In genomic region chr14:95619785-95620417, GRCh38 we compare ENCODE assay signal across 19 cellular contexts.
DNase-seq lines count a peak whose midpoint lies in the region; FAIRE-seq and TF ChIP-seq lines count a peak whose summit lies in the region.
"Had no signal": no experiment of that assay in that cellular context is flagged by ENCODE, and none has a peak within 500 bp of the region (broad histone marks: within the 10 kb centered on the region; RNA-seq: fewer than 3 reads in every experiment).

No MANE protein-coding gene starts in this region.

- H3K9me3 ChIP-seq in H1 (ENCODE audit: insufficient read depth in 2 of 2, low read depth in 1 of 2, low read length in 1 of 2) (no peaks in the 10 kb centered on the region), right atrium auricular region (no peaks in the 10 kb centered on the region)

- no peak overlapping the region for H3K14ac ChIP-seq in H1 (ENCODE audit: insufficient read length)

- no peak overlapping the region for H3K4ac ChIP-seq in H1 (replicated peaks; ENCODE audit: insufficient read length, low read depth, low read length)

- peak overlapping the region; percentile 38; the same call in 1 of the 2 replicates for H4K8ac ChIP-seq in H1 (ENCODE audit: extremely low read depth, insufficient read depth, low read length)

- H3K27ac ChIP-seq in H1 (ENCODE audit: low read depth, low read length) (no peak overlapping the region), right atrium auricular region (no peak overlapping the region)
- H3K27ac ChIP-seq: BLaER1 had no signal

- no peak overlapping the region for H2BK15ac ChIP-seq in H1 (ENCODE audit: low read length)

- H3K79me1 ChIP-seq in H1 (ENCODE audit: low read depth, low read length), result no peaks in the 10 kb centered on the region

- H4K5ac ChIP-seq in H1 (ENCODE audit: insufficient read length, low read depth, low read length), result no peak overlapping the region

- H2BK20ac ChIP-seq in H1 (ENCODE audit: low read length), result 0 out of 2 replicates have a peak overlapping the region, but pooled peaks have one; percentile 26

- TF ChIP-seq CTCF in H1 (IDR thresholded peaks at IDR 0.05; ENCODE audit: control extremely low read depth in 1 of 3, insufficient read depth in 1 of 3, low read depth in 1 of 3, low read length in 3 of 3) (no peak), right atrium auricular region (IDR thresholded peaks at IDR 0.05) (no peak)

- H3K23ac ChIP-seq in H1 (ENCODE audit: insufficient read length), result no peak overlapping the region

- H3K18ac ChIP-seq in H1 (ENCODE audit: extremely low read depth, low read length), result no peak overlapping the region; the same call in 1 of the 2 replicates

- POLR2A ChIA-PET in H1 (lab: Charles Lee; ENCODE audit: partially characterized antibody), result no interaction called here

- peak overlapping the region in 1 of 2 experiments; percentile 25; a peak in 1 of 4 replicates for H3K4me2 ChIP-seq in H1 (ENCODE audit: insufficient read depth in 1 of 2, low read depth in 2 of 2, low read length in 2 of 2)
- H3K4me2 ChIP-seq: BLaER1 had no signal

- TF ChIP-seq EP300 in H1 (IDR thresholded peaks at IDR 0.05; ENCODE audit: borderline replicate concordance in 1 of 2, low read depth in 2 of 2, low read length in 2 of 2), result no peak

- no peaks in the 10 kb centered on the region for H4K20me1 ChIP-seq in H1 (replicated peaks in 1 of 2; ENCODE audit: control insufficient read depth in 1 of 2, insufficient read depth in 2 of 2, low read length in 2 of 2)
- H4K20me1 ChIP-seq: BLaER1 had no signal

- H3K4me1 ChIP-seq in H1 (replicated peaks in 1 of 4; ENCODE audit: control insufficient read depth in 3 of 4, insufficient read depth in 4 of 4, low read length in 3 of 4), result peaks cover 0 to 21% (median 8%) of the 10 kb centered on the region in 4 experiments; a peak in 4 of 7 replicates
- no peaks in the 10 kb centered on the region for H3K4me1 ChIP-seq in right atrium auricular region

- no peaks in the 10 kb centered on the region; the same call in 1 of the 2 replicates for H3K23me2 ChIP-seq in H1 (ENCODE audit: low read depth, low read length)

- DNase-seq in ELF-1 (ENCODE audit: low read depth, low spot score), result peak; percentile 67
- DNase-seq in NCI-H1436 (lab: John Stamatoyannopoulos, UW), result peak; percentile 24
- DNase-seq in NCI-H69 (lab: John Stamatoyannopoulos, UW), result peak; percentile 70
- no peak for DNase-seq in H1 (ENCODE audit: low read depth in 1 of 2, low spot score in 2 of 2)
- DNase-seq in right atrium auricular region (ENCODE audit: low spot score), result no peak
- DNase-seq in activated CD8-positive, alpha-beta memory T cell treated with anti-CD3 and anti-CD28 coated beads, Interleukin-2, amount 50 U/mL, for 48 hours, result no peak
- no peak for DNase-seq in iPS-NIHi11 (ENCODE audit: low spot score)
- DNase-seq: activated CD4-positive, CD25-positive, alpha-beta regulatory T cell treated with anti-CD3 and anti-CD28 coated beads, Interleukin-2, amount 50 U/mL, for 72 hours; activated naive CD4-positive, alpha-beta T cell treated with anti-CD3 and anti-CD28 coated beads, Interleukin-2, amount 10 ng/mL, durations not matched to agents 7 days and 5 days; erythroblast; GF-D8; Kasumi-1; NCI-H187 treated with DMSO at 0.1 percent for 48 hours; NCI-H226; nephron progenitor cell; NK-92 treated with Interleukin-12 subunit alpha and Interleukin-12 subunit beta, amount 100 ng/mL, for 24 hours; substantia nigra had no signal

- H3K4me3 ChIP-seq in H1 (ENCODE audit: extremely low read depth in 1 of 4, insufficient read depth in 2 of 4, low read depth in 3 of 4, low read length in 4 of 4), result no peak overlapping the region
- no peak overlapping the region for H3K4me3 ChIP-seq in right atrium auricular region
- H3K4me3 ChIP-seq: BLaER1 had no signal

- H3K79me2 ChIP-seq in H1 (ENCODE audit: control insufficient read depth in 1 of 2, insufficient read depth in 2 of 2, low read length in 2 of 2), result no peaks in the 10 kb centered on the region; a peak in 1 of 4 replicates

- no peak overlapping the region for H2BK120ac ChIP-seq in H1 (replicated peaks; ENCODE audit: low read depth, low read length)

- no peak overlapping the region for H3K56ac ChIP-seq in H1 (replicated peaks; ENCODE audit: insufficient read length, low read depth, low read length)

- no peak for TF ChIP-seq POLR2A in H1 (IDR thresholded peaks at IDR 0.05; ENCODE audit: control extremely low read depth in 1 of 2, low read depth in 2 of 2, low read length in 2 of 2)

- H2BK5ac ChIP-seq in H1 (ENCODE audit: low read depth, low read length), result no peak overlapping the region

- H3K36me3 ChIP-seq in H1 (ENCODE audit: control insufficient read depth in 2 of 4, insufficient read depth in 4 of 4, low read length in 3 of 4), result no peaks in the 10 kb centered on the region
- no peaks in the 10 kb centered on the region for H3K36me3 ChIP-seq in right atrium auricular region
- H3K36me3 ChIP-seq: BLaER1 had no signal

- H2AFZ ChIP-seq in H1 (ENCODE audit: low read length), result no peak overlapping the region

- no peak overlapping the region for H4K91ac ChIP-seq in H1 (replicated peaks; ENCODE audit: insufficient read length, low read length)

- 63% methylated on average over 12 of the region's 12 CpGs; no CpG with 5 or more reads in 1 of the 2 experiments for WGBS in H1 (ENCODE audit: extremely low coverage in 1 of 2, insufficient coverage in 1 of 2, insufficient read length in 1 of 2, insufficient replicate concordance in 2 of 2, low coverage in 1 of 2, low lambda C conversion rate in 2 of 2, missing lambda C conversion rate in 1 of 2), 2 experiments

- 0 out of 2 replicates have a peak overlapping the region, but pooled peaks have one; percentile 7 for H2BK12ac ChIP-seq in H1 (ENCODE audit: low read depth, low read length)

- H3K27me3 ChIP-seq in H1 (replicated peaks in 1 of 4; ENCODE audit: control insufficient read depth in 3 of 4, extremely low read depth in 1 of 4, insufficient read depth in 3 of 4, low read length in 3 of 4) (peaks cover 0 to 3% (median 0%) of the 10 kb centered on the region in 4 experiments; a peak in 1 of 7 replicates), right atrium auricular region (no peaks in the 10 kb centered on the region)
- H3K27me3 ChIP-seq: BLaER1 had no signal

- no peak for TF ChIP-seq RAD21 in H1 (IDR thresholded peaks at IDR 0.05 in 1 of 2, conservative IDR thresholded peaks at IDR 0.05 in 1 of 2; ENCODE audit: low read depth in 2 of 2, low read length in 2 of 2)

- no peak overlapping the region for H3K9ac ChIP-seq in H1 (replicated peaks in 1 of 4; ENCODE audit: extremely low read depth in 1 of 4, low read depth in 3 of 4, low read length in 3 of 4)
- H3K9ac ChIP-seq: BLaER1 had no signal

- H2AK5ac ChIP-seq in H1 (ENCODE audit: low read depth, low read length), result no peak overlapping the region

- FAIRE-seq in H1 (lab: Jason Lieb, UNC), result peak; percentile 90
- FAIRE-seq: islet of Langerhans had no signal

- CTCF ChIA-PET in H1 (lab: Charles Lee; ENCODE audit: partially characterized antibody), result interaction anchor here (0.7 kb wide), 1 partner anchor 71 kb away, joined by 3 read pairs; no protein-coding TSS in a partner anchor

TF ChIP-seq in H1, 55 proteins besides CTCF, POLR2A, EP300 and RAD21:
- peak in 1 of 2 experiments; percentile 35; a peak in 1 of 4 replicates for TF ChIP-seq HDAC2 (IDR thresholded peaks at IDR 0.05; ENCODE audit: borderline replicate concordance in 1 of 2, low read depth in 2 of 2, low read length in 2 of 2)
- TF ChIP-seq KDM1A (IDR thresholded peaks at IDR 0.05; ENCODE audit: borderline replicate concordance, low read length), result peak; percentile 67; the same call in 1 of the 2 replicates
- TF ChIP-seq CEBPB (IDR thresholded peaks at IDR 0.05; ENCODE audit: low read depth, low read length), result peak; percentile 51; the same call in 1 of the 2 replicates
- no peak for TF ChIP-seq RXRA (IDR thresholded peaks at IDR 0.05; ENCODE audit: insufficient read depth, low read depth, low read length)

Comparison
In these comparisons a context has a peak if more than half of its experiments do, and no peak if none do; other contexts are left out.
1. DNase-seq: peak in ELF-1 (single experiment), NCI-H1436 (single experiment) and NCI-H69 (single experiment); none in H1 (0 of 2), right atrium auricular region (single experiment), activated CD8-positive, alpha-beta memory T cell treated with anti-CD3 and anti-CD28 coated beads, Interleukin-2, amount 50 U/mL, for 48 hours (single experiment) and iPS-NIHi11 (single experiment).